Comparison of ENCODE assay signal across 8 cellular contexts in genomic region chr22:34105461-34106062, GRCh38.
DNase-seq lines count a peak whose midpoint lies in the region; ATAC-seq and TF ChIP-seq lines count a peak whose summit lies in the region.

No MANE protein-coding gene starts in this region.

- DNase-seq in activated T-cell treated with anti-CD3 and anti-CD28 coated beads for 48 hours (ENCODE audit: low read depth) = peak; percentile 2
- DNase-seq in activated T-cell treated with anti-CD3 and anti-CD28 coated beads, Interleukin-2, amount 50 U/mL, for 4 hours = no peak
- DNase-seq in NCI-H69 (lab: John Stamatoyannopoulos, UW) = peak; percentile 25
- no peak for DNase-seq in chondrocyte (ENCODE audit: low spot score)
- DNase-seq in nephron progenitor cell = peak; percentile 83
- DNase-seq in posterior vena cava (ENCODE audit: low spot score) = no peak

- no peak for ATAC-seq in activated T-cell treated with anti-CD3 and anti-CD28 coated beads, Interleukin-2, amount 50 U/mL, for 4 hours
- no peak for ATAC-seq in HG03565 (IDR thresholded peaks at IDR 0.05; ENCODE audit: unreplicated experiment)
- ATAC-seq in HG02610 (IDR thresholded peaks at IDR 0.05; ENCODE audit: unreplicated experiment) = no peak

- intact Hi-C loops in posterior vena cava (cut with DNase I) = loop anchor here (2.0 to 10.0 kb wide), 3 partner anchors 181 to 807 kb away; partner anchors contain the start of gene LARGE1 (in 1 of the 2)

- no peaks in the 10 kb centered on the region for H3K4me1 Mint-ChIP-seq in activated T-cell treated with anti-CD3 and anti-CD28 coated beads, Interleukin-2, amount 50 U/mL, for 4 hours (ENCODE audit: low read depth)
- H3K4me1 Mint-ChIP-seq in chondrocyte (ENCODE audit: low read depth) = no peaks in the 10 kb centered on the region
- peaks cover 6% of the 10 kb centered on the region for H3K4me1 Mint-ChIP-seq in nephron progenitor cell

- H3K27ac Mint-ChIP-seq in chondrocyte (ENCODE audit: unreplicated experiment) (no peak overlapping the region), nephron progenitor cell (no peak overlapping the region)

- H3K4me3 Mint-ChIP-seq in activated T-cell treated with anti-CD3 and anti-CD28 coated beads, Interleukin-2, amount 50 U/mL, for 4 hours = no peak overlapping the region
- no peak overlapping the region for H3K4me3 Mint-ChIP-seq in chondrocyte (ENCODE audit: unreplicated experiment)
- no peak overlapping the region for H3K4me3 Mint-ChIP-seq in nephron progenitor cell

- peaks cover 5% of the 10 kb centered on the region for H3K27me3 Mint-ChIP-seq in activated T-cell treated with anti-CD3 and anti-CD28 coated beads, Interleukin-2, amount 50 U/mL, for 4 hours (ENCODE audit: low read depth)
- H3K27me3 Mint-ChIP-seq in chondrocyte (ENCODE audit: low read depth) (peaks cover 10% of the 10 kb centered on the region), nephron progenitor cell (ENCODE audit: low read depth, poor library complexity) (peaks cover 22% of the 10 kb centered on the region)

- TF ChIP-seq CTCF in chondrocyte (IDR thresholded peaks at IDR 0.05) (peak; percentile 74), nephron progenitor cell (IDR thresholded peaks at IDR 0.05) (peak; percentile 83)

- no peaks in the 10 kb centered on the region for H3K36me3 Mint-ChIP-seq in activated T-cell treated with anti-CD3 and anti-CD28 coated beads, Interleukin-2, amount 50 U/mL, for 4 hours (ENCODE audit: insufficient read depth)
- no peaks in the 10 kb centered on the region for H3K36me3 Mint-ChIP-seq in chondrocyte (ENCODE audit: low read depth)
- no peaks in the 10 kb centered on the region for H3K36me3 Mint-ChIP-seq in nephron progenitor cell (ENCODE audit: low read depth)

- peaks cover 5% of the 10 kb centered on the region for H3K9me3 Mint-ChIP-seq in activated T-cell treated with anti-CD3 and anti-CD28 coated beads, Interleukin-2, amount 50 U/mL, for 4 hours
- H3K9me3 Mint-ChIP-seq in chondrocyte (ENCODE audit: low read depth) (peaks cover 5% of the 10 kb centered on the region), nephron progenitor cell (no peaks in the 10 kb centered on the region)

Comparison
In these comparisons a context has a peak if more than half of its experiments do, and no peak if none do; other contexts are left out.
1. DNase-seq: peak in activated T-cell treated with anti-CD3 and anti-CD28 coated beads for 48 hours (single experiment), NCI-H69 (single experiment) and nephron progenitor cell (single experiment); none in activated T-cell treated with anti-CD3 and anti-CD28 coated beads, Interleukin-2, amount 50 U/mL, for 4 hours (single experiment), chondrocyte (single experiment) and posterior vena cava (single experiment).